8 cellular contexts compared by ENCODE assay signal in the genomic region with DNA sequence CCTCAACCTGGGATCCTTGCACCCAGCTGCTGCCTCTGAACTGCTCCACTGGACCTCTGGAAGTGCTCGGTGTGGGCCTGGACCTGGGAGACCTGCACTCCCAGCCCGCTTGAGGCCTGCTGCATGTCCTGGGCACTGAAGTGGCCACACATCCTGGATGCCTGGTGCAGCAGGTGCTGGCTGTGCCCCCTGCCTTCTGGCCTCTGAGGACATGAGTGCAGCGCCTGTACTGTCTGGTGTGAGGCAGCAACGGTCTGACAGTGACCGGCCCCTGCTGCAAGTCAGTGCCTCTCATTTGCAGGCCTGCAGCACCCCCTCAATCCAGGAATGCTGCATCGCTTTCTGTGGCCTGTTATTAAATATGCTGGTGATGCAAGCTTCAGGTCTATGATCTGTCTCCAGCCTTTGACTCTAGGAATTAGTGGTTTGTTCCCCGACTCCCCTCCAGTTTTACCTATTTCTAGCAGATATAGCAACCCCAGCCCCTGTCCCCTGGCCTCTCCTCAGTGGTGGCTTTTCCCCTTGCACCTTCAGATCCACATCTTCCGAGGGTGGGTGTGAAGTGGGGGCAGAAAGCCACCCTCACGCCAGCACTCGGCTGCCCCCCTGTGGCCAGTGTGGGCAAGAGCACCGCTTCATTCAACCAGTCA. TPM values are rescaled to one million over a fixed set of nuclear protein-coding genes. Genes with fewer than 3 reads are reported as not detected.
DNase-seq lines count a peak whose midpoint lies in the region; ATAC-seq, FAIRE-seq and TF ChIP-seq lines count a peak whose summit lies in the region.

No MANE protein-coding gene starts in this region.

- 40 to 46% methylated on average over 11 of the region's 11 CpGs for WGBS in aorta, 2 donors

- H3K27ac ChIP-seq in RWPE2 (ENCODE audit: poor library complexity, severe bottlenecking) (no peak overlapping the region), aorta (ENCODE audit: low read depth in 1 of 2, low read length in 2 of 2) (no peak overlapping the region)

- TF ChIP-seq CTCF in RWPE2 (IDR thresholded peaks at IDR 0.05; ENCODE audit: poor library complexity, severe bottlenecking), result peak; percentile 97

- H3K27me3 ChIP-seq in RWPE2 (ENCODE audit: insufficient read depth, poor library complexity, severe bottlenecking) (no peaks in the 10 kb centered on the region), aorta (ENCODE audit: control insufficient read depth in 1 of 2, insufficient read depth in 2 of 2, low read length in 1 of 2) (no peaks in the 10 kb centered on the region)

- no peak overlapping the region for H3K4me3 ChIP-seq in RWPE2 (ENCODE audit: severe bottlenecking)
- no peak overlapping the region for H3K4me3 ChIP-seq in aorta (ENCODE audit: low read length in 2 of 2)

- peak; percentile 88 for DNase-seq in D341Med (ENCODE audit: low spot score)
- DNase-seq in HTR-8/SVneo (ENCODE audit: insufficient read length, low spot score), result peak; percentile 81
- DNase-seq in RWPE2 (ENCODE audit: low spot score), result no peak
- peak; percentile 30 for DNase-seq in activated gamma-delta T cell (lab: John Stamatoyannopoulos, UW)
- DNase-seq in frontal cortex (ENCODE audit: low spot score in 2 of 2), result peak; percentile 79 to 87
- peak; percentile 90 for DNase-seq in posterior vena cava (ENCODE audit: low spot score)
- DNase-seq in aorta, result peak in 1 of 2 donors; percentile 88

- peak; percentile 50 for ATAC-seq in RWPE2 (ENCODE audit: low read depth)
- peak; percentile 79 for ATAC-seq in aorta (ENCODE audit: low FRiP score)
- no peak for ATAC-seq in GM18511 (IDR thresholded peaks at IDR 0.05; ENCODE audit: unreplicated experiment)

- H3K4me1 ChIP-seq in RWPE2 (ENCODE audit: insufficient read depth, poor library complexity, severe bottlenecking) (no peaks in the 10 kb centered on the region), aorta (ENCODE audit: control insufficient read depth in 1 of 2, insufficient read depth in 2 of 2, low read length in 2 of 2) (no peaks in the 10 kb centered on the region)

- H3K36me3 ChIP-seq in RWPE2 (ENCODE audit: low read depth) (no peaks in the 10 kb centered on the region), aorta (ENCODE audit: control insufficient read depth in 1 of 2, insufficient read depth in 2 of 2, low read length in 1 of 2) (no peaks in the 10 kb centered on the region)

- intact Hi-C loops in posterior vena cava (cut with DNase I), result loop anchor here (2.0 to 5.0 kb wide), 3 partner anchors 56 to 76 kb away; partner anchors contain the start of gene TAMALIN (in 1 of the 2)
- intact Hi-C loops in aorta (cut with DNase I), result loop anchor here (1.0 to 2.0 kb wide), 3 partner anchors 54 to 58 kb away; no protein-coding TSS in a partner anchor

- FAIRE-seq in HTR-8/SVneo (lab: Jason Lieb, UNC) (no peak), frontal cortex (lab: Jason Lieb, UNC) (no peak)

- no peaks in the 10 kb centered on the region for H3K9me3 ChIP-seq in RWPE2 (ENCODE audit: severe bottlenecking)
- H3K9me3 ChIP-seq in aorta (ENCODE audit: control insufficient read depth, low read length), result no peaks in the 10 kb centered on the region

RNA-seq across cellular contexts. Expression of gene SMIM41, which starts 3.6 kb away (rescaled TPM):
- not detected for total RNA-seq in frontal cortex
- total RNA-seq in posterior vena cava, result under 1 TPM in 1 of 2 donors, not detected in 1; 0.19 TPM
- under 1 TPM in 1 of 2 donors, not detected in 1; 0.84 TPM for total RNA-seq in aorta
- not detected for polyA plus RNA-seq in aorta

RNA-seq across cellular contexts. Expression of gene ATG101, which starts 13.3 kb away (rescaled TPM):
- total RNA-seq in frontal cortex (26.5 TPM), posterior vena cava (10 to 100 TPM; 26.4 to 30.8 TPM), aorta (10 to 100 TPM; 28.2 to 32.2 TPM)
- 10 to 100 TPM; 40.9 to 44.0 TPM for polyA plus RNA-seq in aorta

RNA-seq across cellular contexts. Expression of gene NR4A1, which starts 31.9 kb away (rescaled TPM):
- total RNA-seq in frontal cortex, result 5.3 TPM
- total RNA-seq in posterior vena cava, result 100 to 1,000 TPM; 197 to 567 TPM
- 100 to 1,000 TPM; 175 to 677 TPM for total RNA-seq in aorta
- polyA plus RNA-seq in aorta, result 100 to 1,000 TPM in 1 of 2 donors, 10 to 100 TPM in 1; 48.2 to 392 TPM

Comparison
In these comparisons a context has a peak if more than half of its experiments do, and no peak if none do; other contexts are left out.
1. RNA of gene NR4A1, which starts 31.9 kb away (total RNA-seq): 175 to 677 TPM in aorta and 197 to 567 TPM in posterior vena cava; 5.3 TPM in frontal cortex (single experiment); every median in the first group is over 10 times any median in the second.